Comparison of ENCODE assay signal across 8 cellular contexts in genomic region chr19:37251308-37252229, GRCh38. TPM values are rescaled to one million over a fixed set of nuclear protein-coding genes. Genes with fewer than 3 reads are reported as not detected.
DNase-seq lines count a peak whose midpoint lies in the region; ATAC-seq and TF ChIP-seq lines count a peak whose summit lies in the region.

No MANE protein-coding gene starts in this region.

- intact Hi-C loops in right lobe of liver (cut with DNase I) = no loop called here

- H3K27me3 ChIP-seq in MG63 (no peaks in the 10 kb centered on the region), SU-DHL-6 (ENCODE audit: low read length) (no peaks in the 10 kb centered on the region), right lobe of liver (no peaks in the 10 kb centered on the region)

- H3K9ac ChIP-seq in SU-DHL-6 (ENCODE audit: low read length) = peak overlapping the region; percentile 67

- peaks cover 23% of the 10 kb centered on the region for H3K9me3 ChIP-seq in MG63
- H3K9me3 ChIP-seq in SU-DHL-6 (ENCODE audit: insufficient read depth, low read length) = no peaks in the 10 kb centered on the region; the same call in 1 of the 2 replicates
- peaks cover 0 to 36% (median 4%) of the 10 kb centered on the region in 4 donors for H3K9me3 ChIP-seq in right lobe of liver

- peak overlapping the region; percentile 61 for H3K4me2 ChIP-seq in SU-DHL-6 (ENCODE audit: low read depth, low read length, poor library complexity, severe bottlenecking)

- H3K27me3 Mint-ChIP-seq in stimulated activated naive CD8-positive, alpha-beta T cell treated with anti-CD3 and anti-CD28 coated beads, Interleukin-15, amount 100 ng/mL, for 72 hours = no peaks in the 10 kb centered on the region

- peaks cover 37 to 74% of the 10 kb centered on the region in 2 donors for H3K9me3 Mint-ChIP-seq in stimulated activated naive CD8-positive, alpha-beta T cell treated with anti-CD3 and anti-CD28 coated beads, Interleukin-15, amount 100 ng/mL, for 72 hours

- no peaks in the 10 kb centered on the region for H3K4me1 ChIP-seq in right lobe of liver

- peak overlapping the region; percentile 78 to 80 for H3K4me3 Mint-ChIP-seq in stimulated activated naive CD8-positive, alpha-beta T cell treated with anti-CD3 and anti-CD28 coated beads, Interleukin-15, amount 100 ng/mL, for 72 hours

- no peak for TF ChIP-seq POLR2A in right lobe of liver (IDR thresholded peaks at IDR 0.05)

- H3K27ac Mint-ChIP-seq in stimulated activated naive CD8-positive, alpha-beta T cell treated with anti-CD3 and anti-CD28 coated beads, Interleukin-15, amount 100 ng/mL, for 72 hours = no peak overlapping the region

- peak overlapping the region; percentile 39 for H3K4me3 ChIP-seq in MG63
- peak overlapping the region; percentile 84 for H3K4me3 ChIP-seq in SU-DHL-6 (ENCODE audit: insufficient read depth, low read length, poor library complexity, severe bottlenecking)
- H3K4me3 ChIP-seq in right lobe of liver = peak overlapping the region; percentile 21 to 41 (median 29)

- ATAC-seq in right lobe of liver (peak; percentile 74 to 96 (median 86)), GM21576 (IDR thresholded peaks at IDR 0.05; ENCODE audit: unreplicated experiment) (no peak), GM21423 (IDR thresholded peaks at IDR 0.05; ENCODE audit: unreplicated experiment) (no peak)
- peak; percentile 100 for ATAC-seq in stimulated activated naive CD8-positive, alpha-beta T cell treated with anti-CD3 and anti-CD28 coated beads, Interleukin-15, amount 100 ng/mL, for 72 hours

- DNase-seq in ELF-1 (ENCODE audit: low read depth, low spot score) (peak; percentile 85), MG63 (peak; percentile 72), right lobe of liver (peak; percentile 51 to 70 (median 56))
- peak; percentile 41 to 83 for DNase-seq in stimulated activated naive CD8-positive, alpha-beta T cell treated with anti-CD3 and anti-CD28 coated beads, Interleukin-15, amount 100 ng/mL, for 72 hours

- H3K27ac ChIP-seq in SU-DHL-6 (ENCODE audit: low read depth, low read length) = no peak overlapping the region
- peak overlapping the region; percentile 43 for H3K27ac ChIP-seq in cingulate gyrus (ENCODE audit: low read depth, low read length)
- H3K27ac ChIP-seq in right lobe of liver = no peak overlapping the region

- H3F3A ChIP-seq in SU-DHL-6 (ENCODE audit: insufficient read depth) = no peaks in the 10 kb centered on the region

- peaks cover 11% of the 10 kb centered on the region for H3K4me1 Mint-ChIP-seq in stimulated activated naive CD8-positive, alpha-beta T cell treated with anti-CD3 and anti-CD28 coated beads, Interleukin-15, amount 100 ng/mL, for 72 hours

- H3K79me2 ChIP-seq in SU-DHL-6 (ENCODE audit: insufficient read depth, low read length) = 0 out of 2 replicates have a peak, but pooled peaks cover 4% of the 10 kb centered on the region

- WGBS in right lobe of liver (ENCODE audit: insufficient coverage, low coverage, low lambda C conversion rate, missing lambda C conversion rate) = 2% methylated on average over 22 of the region's 39 CpGs

- H3K9me2 ChIP-seq in SU-DHL-6 (replicated peaks; ENCODE audit: insufficient read depth, low read length) = no peaks in the 10 kb centered on the region

- no peaks in the 10 kb centered on the region for H4K20me1 ChIP-seq in SU-DHL-6 (ENCODE audit: low read depth, low read length)

- no peaks in the 10 kb centered on the region for H3K36me3 ChIP-seq in MG63
- H3K36me3 ChIP-seq in SU-DHL-6 (ENCODE audit: low read length) = no peaks in the 10 kb centered on the region; the same call in 1 of the 2 replicates
- H3K36me3 ChIP-seq in right lobe of liver = no peaks in the 10 kb centered on the region

- peak overlapping the region; percentile 68 for H2AFZ ChIP-seq in SU-DHL-6 (ENCODE audit: low read depth, low read length, severe bottlenecking)

- no peak for TF ChIP-seq CTCF in SU-DHL-6 (IDR thresholded peaks at IDR 0.05; ENCODE audit: insufficient read depth, low read length, poor library complexity, severe bottlenecking)
- no peak for TF ChIP-seq CTCF in right lobe of liver (IDR thresholded peaks at IDR 0.05)

RNA-seq across cellular contexts. Expression of gene ZNF383, which starts 33.6 kb away (rescaled TPM):
- 2.1 and 11.7 TPM in 2 replicates for total RNA-seq in MG63 (2014; rRNA removed; shearing (Covaris generic); ENCODE audit: low replicate concordance)
- total RNA-seq in right lobe of liver = 1 to 10 TPM; 2.5 to 4.4 (median 2.7) TPM

RNA-seq across cellular contexts. Expression of gene ZNF585B, which starts 41.2 kb away (rescaled TPM):
- total RNA-seq in MG63 (2014; rRNA removed; shearing (Covaris generic); ENCODE audit: low replicate concordance) = 0.49 and 5.1 TPM in 2 replicates
- total RNA-seq in right lobe of liver = 1 to 10 TPM; 2.4 to 7.1 (median 5.0) TPM

Comparison
In these comparisons a context has a peak if more than half of its experiments do, and no peak if none do; other contexts are left out.
1. H3K4me3 ChIP-seq: peak in every context shown above with its lines; median percentile 84 in SU-DHL-6; 39 in MG63; 29 in right lobe of liver.
2. ATAC-seq: peak in right lobe of liver (4 of 4) and stimulated activated naive CD8-positive, alpha-beta T cell treated with anti-CD3 and anti-CD28 coated beads, Interleukin-15, amount 100 ng/mL, for 72 hours (single experiment); none in GM21576 (single experiment) and GM21423 (single experiment).
3. Peak in every context shown above with its lines, with median percentiles within 50 percentile points of each other: DNase-seq.